ENCODE assay signal across 23 cellular contexts in the genomic region with DNA sequence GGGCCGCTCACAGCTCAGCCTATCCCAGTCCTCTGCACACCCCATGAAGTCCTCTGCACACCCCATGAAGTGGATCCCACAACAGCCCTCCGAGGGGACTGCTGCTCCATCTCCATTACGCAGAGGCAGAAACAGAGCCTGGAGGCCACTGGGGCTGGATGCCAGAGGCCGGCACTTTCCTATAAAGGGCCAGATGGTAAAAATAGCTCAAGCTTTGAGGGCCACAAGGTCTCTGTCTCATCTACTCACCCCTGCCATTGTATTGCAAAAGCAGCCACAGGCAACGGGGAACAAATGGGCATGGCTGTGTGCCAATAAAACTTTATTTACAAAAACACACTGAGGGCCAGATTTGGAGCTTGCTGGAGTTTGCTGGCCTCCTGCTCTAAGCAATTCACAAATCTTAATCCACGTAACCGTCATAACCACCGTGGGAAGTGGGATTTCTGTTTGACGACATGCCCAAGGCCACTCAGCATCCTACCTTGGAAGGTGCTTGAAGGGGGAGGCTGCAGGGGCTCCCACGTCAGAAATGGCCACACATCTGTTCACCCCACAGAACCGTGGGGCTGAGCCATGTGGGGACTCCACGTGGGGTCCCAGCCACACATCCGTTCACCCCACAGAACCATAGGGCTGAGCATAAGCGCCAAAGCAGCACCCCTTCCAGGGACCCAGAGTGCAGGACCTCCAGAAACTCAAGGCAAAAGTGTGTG.
DNase-seq lines count a peak whose midpoint lies in the region; ATAC-seq and TF ChIP-seq lines count a peak whose summit lies in the region.
"Had no signal": no experiment of that assay in that cellular context is flagged by ENCODE, and none has a peak within 500 bp of the region (broad histone marks: within the 10 kb centered on the region; RNA-seq: fewer than 3 reads in every experiment).

No MANE protein-coding gene starts in this region.

- H3K27me3 ChIP-seq in SJCRH30, result no peaks in the 10 kb centered on the region
- H3K27me3 ChIP-seq in muscle layer of colon (ENCODE audit: control insufficient read depth in 1 of 2, insufficient read depth in 2 of 2, low read length in 2 of 2), result no peaks in the 10 kb centered on the region
- no peaks in the 10 kb centered on the region for H3K27me3 ChIP-seq in stomach smooth muscle (ENCODE audit: control insufficient read depth in 1 of 2, insufficient read depth in 2 of 2, low read length in 2 of 2)
- H3K27me3 ChIP-seq in ascending aorta, result no peaks in the 10 kb centered on the region
- no peaks in the 10 kb centered on the region for H3K27me3 ChIP-seq in PC-3 (ENCODE audit: low read length)
- H3K27me3 ChIP-seq: hepatocyte had no signal

- BruUV-seq in PC-3 (replicated peaks; lab: Mats Ljungman, UMichigan), result no TSS peak

- H3K36me3 ChIP-seq in SJCRH30 (peaks cover 74% of the 10 kb centered on the region), muscle layer of colon (ENCODE audit: insufficient read depth, low read length) (peaks cover 62% of the 10 kb centered on the region), stomach smooth muscle (ENCODE audit: control insufficient read depth in 2 of 2, insufficient read depth in 2 of 2, low read length in 2 of 2) (peaks cover 52 to 56% of the 10 kb centered on the region in 2 donors), ascending aorta (peaks cover 22 to 72% of the 10 kb centered on the region in 2 donors), PC-3 (ENCODE audit: low read depth, low read length) (peaks cover 43% of the 10 kb centered on the region)

- TF ChIP-seq CTCF in ascending aorta (IDR thresholded peaks at IDR 0.05) (no peak), PC-3 (conservative IDR thresholded peaks at IDR 0.05; ENCODE audit: low read depth, low read length) (no peak)

- POLR2A ChIA-PET in PC-3 (lab: Charles Lee; ENCODE audit: unreplicated experiment), result no interaction called here

- H3K9ac ChIP-seq in muscle layer of colon (ENCODE audit: low read length) (no peak overlapping the region), stomach smooth muscle (ENCODE audit: low read length in 2 of 2) (no peak overlapping the region), PC-3 (ENCODE audit: low read length) (no peak overlapping the region)

- CTCF ChIA-PET in PC-3 (lab: Charles Lee), result no interaction called here

- ATAC-seq in PC-3, result no peak
- ATAC-seq: activated CD4-positive, CD25-positive, alpha-beta regulatory T cell treated with anti-CD3 and anti-CD28 coated beads, Interleukin-2, amount 50 U/mL, for 24 hours; naive thymus-derived CD8-positive, alpha-beta T cell; Panc1; stimulated activated naive B cell treated with anti-CD40 and anti-IgM and Interleukin-4, amounts not matched to agents 10 μg/mL and 1 μg/mL and 100 μg/mL, for 72 hours had no signal

- H3K79me2 ChIP-seq in PC-3 (ENCODE audit: low read length), result no peaks in the 10 kb centered on the region

- no peaks in the 10 kb centered on the region for H3K9me2 ChIP-seq in PC-3 (replicated peaks; ENCODE audit: low read length)

- H3K27ac ChIP-seq in SJCRH30 (peak overlapping the region; percentile 73), muscle layer of colon (ENCODE audit: low read depth, low read length) (peak overlapping the region; percentile 1), stomach smooth muscle (ENCODE audit: low read length) (peak overlapping the region; percentile 31), ascending aorta (no peak overlapping the region), PC-3 (ENCODE audit: low read length) (no peak overlapping the region)
- H3K27ac ChIP-seq: hepatocyte, HL-60, thoracic aorta had no signal

- intact Hi-C loops in ascending aorta (cut with DNase I) (no loop called here), PC-3 (cut with micrococcal nuclease) (no loop called here)

- no peak overlapping the region for H3K4me2 ChIP-seq in PC-3 (ENCODE audit: low read length)
- H3K4me2 ChIP-seq: hepatocyte had no signal

- no peak overlapping the region for H3K4me3 ChIP-seq in SJCRH30
- no peak overlapping the region for H3K4me3 ChIP-seq in muscle layer of colon (ENCODE audit: low read depth in 1 of 2, low read length in 2 of 2)
- no peak overlapping the region for H3K4me3 ChIP-seq in stomach smooth muscle (ENCODE audit: low read length in 2 of 2)
- no peak overlapping the region for H3K4me3 ChIP-seq in ascending aorta
- H3K4me3 ChIP-seq in PC-3 (ENCODE audit: low read length), result no peak overlapping the region
- H3K4me3 ChIP-seq: hepatocyte, thoracic aorta had no signal

- H3F3A ChIP-seq in PC-3 (ENCODE audit: low read length, unreplicated experiment), result no peaks in the 10 kb centered on the region

- no peaks in the 10 kb centered on the region for H4K20me1 ChIP-seq in PC-3 (ENCODE audit: low read length)

- no peak overlapping the region for H2AFZ ChIP-seq in PC-3 (ENCODE audit: low read length)
- H2AFZ ChIP-seq: hepatocyte had no signal

- no peak for DNase-seq in SJCRH30
- peak; percentile 25 for DNase-seq in fibroblast of gingiva (ENCODE audit: low read depth)
- no peak for DNase-seq in NCI-H446 (lab: John Stamatoyannopoulos, UW)
- no peak for DNase-seq in ascending aorta (ENCODE audit: low spot score in 2 of 2)
- DNase-seq in PC-3, result no peak
- DNase-seq: activated CD4-positive, alpha-beta memory T cell treated with anti-CD3 and anti-CD28 coated beads for 36 hours; activated CD8-positive, alpha-beta memory T cell treated with anti-CD3 and anti-CD28 coated beads, Interleukin-2, amount 50 U/mL, for 4 hours; activated naive CD4-positive, alpha-beta T cell treated with anti-CD3 and anti-CD28 coated beads, Interleukin-2, amount 10 ng/mL, durations not matched to agents 7 days and 5 days; CD4-positive, CD25-positive, alpha-beta regulatory T cell; cortex of kidney; naive thymus-derived CD8-positive, alpha-beta T cell; NCI-H1092; NCI-H187; NCI-H526; stimulated activated naive B cell treated with anti-CD40 and anti-IgM and Interleukin-4, amounts not matched to agents 10 μg/mL and 1 μg/mL and 100 μg/mL, for 72 hours; T-helper 1 cell had no signal

- H3K4me1 ChIP-seq in SJCRH30 (peaks cover 33% of the 10 kb centered on the region), muscle layer of colon (ENCODE audit: insufficient read depth, low read length) (peaks cover 35% of the 10 kb centered on the region), stomach smooth muscle (ENCODE audit: control insufficient read depth, insufficient read depth, low read length) (peaks cover 36% of the 10 kb centered on the region), ascending aorta (peaks cover 4 to 10% of the 10 kb centered on the region in 2 donors), PC-3 (ENCODE audit: insufficient read depth, low read length) (peaks cover 10% of the 10 kb centered on the region)

- H3K9me3 ChIP-seq in SJCRH30 (replicated peaks) (peaks cover 15% of the 10 kb centered on the region), muscle layer of colon (ENCODE audit: low read length) (no peaks in the 10 kb centered on the region), stomach smooth muscle (ENCODE audit: control insufficient read depth in 2 of 2, low read length in 2 of 2) (peaks cover 0 to 5% of the 10 kb centered on the region in 2 donors), ascending aorta (no peaks in the 10 kb centered on the region), PC-3 (ENCODE audit: low read length) (no peaks in the 10 kb centered on the region)

Comparison
In these comparisons a context has a peak if more than half of its experiments do, and no peak if none do; other contexts are left out.
1. H3K27ac ChIP-seq: peak in SJCRH30 (single experiment), muscle layer of colon (single experiment) and stomach smooth muscle (single experiment); none in ascending aorta (0 of 2) and PC-3 (single experiment).